Comparison of ENCODE assay signal across 8 cellular contexts in genomic region chr4:110196871-110197420, GRCh38. TPM values are rescaled to one million over a fixed set of nuclear protein-coding genes. Genes with fewer than 3 reads are reported as not detected.
DNase-seq lines count a peak whose midpoint lies in the region; TF ChIP-seq lines count a peak whose summit lies in the region.

No MANE protein-coding gene starts in this region.

- H3K27me3 ChIP-seq in H9 (ENCODE audit: insufficient read depth, low read length) (no peaks in the 10 kb centered on the region), dorsolateral prefrontal cortex (no peaks in the 10 kb centered on the region)

- TF ChIP-seq POLR2A in lower leg skin (IDR thresholded peaks at IDR 0.05), result no peak

- H2BK20ac ChIP-seq in H9 (ENCODE audit: low read depth, low read length, poor library complexity, severe bottlenecking), result no peak overlapping the region

- H3K14ac ChIP-seq in H9 (ENCODE audit: insufficient read depth, low read length), result peak overlapping the region; percentile 82

- no peak overlapping the region for H4K5ac ChIP-seq in H9 (ENCODE audit: insufficient read length, low read depth, low read length)

- peaks cover 33 to 39% of the 10 kb centered on the region in 2 experiments for H3K4me1 Mint-ChIP-seq in H9
- peaks cover 40% of the 10 kb centered on the region for H3K4me1 Mint-ChIP-seq in activated CD4-positive, alpha-beta T cell treated with anti-CD3 and anti-CD28 coated beads, Interleukin-2, amount 10 ng/mL, durations not matched to agents 7 days and 5 days

- H2BK120ac ChIP-seq in H9 (ENCODE audit: low read depth, low read length, poor library complexity, severe bottlenecking), result no peak overlapping the region

- no peak overlapping the region for H3T11ph ChIP-seq in H9 (ENCODE audit: low read length)

- H3K23ac ChIP-seq in H9 (ENCODE audit: insufficient read length, low read depth, low read length), result no peak overlapping the region

- peak overlapping the region; percentile 93 to 94 for H3K4me3 Mint-ChIP-seq in H9
- peak overlapping the region; percentile 99 for H3K4me3 Mint-ChIP-seq in activated CD4-positive, alpha-beta T cell treated with anti-CD3 and anti-CD28 coated beads, Interleukin-2, amount 10 ng/mL, durations not matched to agents 7 days and 5 days

- no peak overlapping the region for H3K4ac ChIP-seq in H9 (ENCODE audit: low read depth, low read length)

- no peak overlapping the region for H2AK5ac ChIP-seq in H9 (ENCODE audit: insufficient read length, low read length)

- H2BK5ac ChIP-seq in H9 (ENCODE audit: insufficient read length, low read length), result no peak overlapping the region

- intact Hi-C loops in dorsolateral prefrontal cortex (cut with DNase I), result loop anchor here (2.0 to 5.0 kb wide), 2 partner anchors 145 to 146 kb away; no protein-coding TSS in a partner anchor
- intact Hi-C loops in lower leg skin (cut with DNase I; ENCODE audit: low total_unique reads), result no loop called here

- DNase-seq in GM12864 (ENCODE audit: low read depth), result no peak
- DNase-seq in H9, result peak; percentile 55
- peak; percentile 16 for DNase-seq in MV-4-11 (lab: John Stamatoyannopoulos, UW)
- peak; percentile 69 for DNase-seq in activated CD4-positive, alpha-beta T cell treated with anti-CD3 and anti-CD28 coated beads, Interleukin-2, amount 10 ng/mL, durations not matched to agents 7 days and 5 days
- peak in 8 of 10 donors; percentile 26 to 70 (median 43) for DNase-seq in dorsolateral prefrontal cortex
- peak; percentile 29 to 92 for DNase-seq in lower leg skin (ENCODE audit: low spot score in 2 of 2)
- peak; percentile 47 to 53 for DNase-seq in stimulated activated CD4-positive, alpha-beta T cell treated with anti-CD3 and anti-CD28 coated beads, Interleukin-4, amount 100 ng/mL, for 48 hours (ENCODE audit: low read depth in 2 of 2)
- no peak for DNase-seq in SHP77 treated with DMSO at 0.1 percent for 48 hours (lab: John Stamatoyannopoulos, UW)

- H3K27me3 Mint-ChIP-seq in H9 (ENCODE audit: low read depth), result no peaks in the 10 kb centered on the region
- H3K27me3 Mint-ChIP-seq in activated CD4-positive, alpha-beta T cell treated with anti-CD3 and anti-CD28 coated beads, Interleukin-2, amount 10 ng/mL, durations not matched to agents 7 days and 5 days, result no peaks in the 10 kb centered on the region

- CTCF ChIA-PET in activated CD4-positive, alpha-beta T cell treated with anti-CD3 and anti-CD28 coated beads, Interleukin-2, amount 10 ng/mL, durations not matched to agents 7 days and 5 days (lab: Charles Lee), result interaction anchor here (0.8 to 1.8 kb wide), 2 partner anchors 8 to 12 kb away, joined by 3 to 5 read pairs; no protein-coding TSS in a partner anchor

- H2BK15ac ChIP-seq in H9 (ENCODE audit: low read depth, low read length), result no peak overlapping the region

- peaks cover 4 to 12% (median 9%) of the 10 kb centered on the region in 3 experiments for H3K36me3 Mint-ChIP-seq in H9 (ENCODE audit: insufficient read depth in 1 of 3, low read depth in 3 of 3)
- H3K36me3 Mint-ChIP-seq in activated CD4-positive, alpha-beta T cell treated with anti-CD3 and anti-CD28 coated beads, Interleukin-2, amount 10 ng/mL, durations not matched to agents 7 days and 5 days (ENCODE audit: low read depth), result peaks cover 3% of the 10 kb centered on the region

- H2AFZ ChIP-seq in H9 (ENCODE audit: low read length), result no peak overlapping the region

- peak overlapping the region; percentile 64 for H3K4me3 ChIP-seq in GM12864 (ENCODE audit: low read depth, low read length)
- peak overlapping the region; percentile 62 to 97 (median 89) for H3K4me3 ChIP-seq in dorsolateral prefrontal cortex
- peak overlapping the region; percentile 79 for H3K4me3 ChIP-seq in lower leg skin (ENCODE audit: low read depth, poor library complexity, severe bottlenecking)

- H4K91ac ChIP-seq in H9 (ENCODE audit: insufficient read length, low read depth, low read length), result no peak overlapping the region

- H3K79me2 ChIP-seq in H9 (ENCODE audit: insufficient read depth, low read length), result peaks cover 6% of the 10 kb centered on the region; the same call in 1 of the 2 replicates

- H3K9me3 Mint-ChIP-seq in H9, result no peaks in the 10 kb centered on the region
- no peaks in the 10 kb centered on the region for H3K9me3 Mint-ChIP-seq in activated CD4-positive, alpha-beta T cell treated with anti-CD3 and anti-CD28 coated beads, Interleukin-2, amount 10 ng/mL, durations not matched to agents 7 days and 5 days

- H3K4me1 ChIP-seq in H9 (ENCODE audit: insufficient read depth, low read length), result peaks cover 3% of the 10 kb centered on the region; the same call in 1 of the 2 replicates

- H4K8ac ChIP-seq in H9 (replicated peaks; ENCODE audit: insufficient read length, low read depth, low read length), result no peak overlapping the region

- H3K27ac ChIP-seq in H9 (ENCODE audit: insufficient read length, low read depth, low read length), result peak overlapping the region; percentile 7
- peak overlapping the region; percentile 68 to 97 (median 91) for H3K27ac ChIP-seq in dorsolateral prefrontal cortex

- no peak overlapping the region for H3K18ac ChIP-seq in H9 (ENCODE audit: insufficient read length, low read depth, low read length)

- no peaks in the 10 kb centered on the region for H4K20me1 ChIP-seq in H9 (ENCODE audit: control insufficient read depth, insufficient read depth, insufficient read length)

- peaks cover 18% of the 10 kb centered on the region for H3K23me2 ChIP-seq in H9 (ENCODE audit: insufficient read length, low read depth, low read length, poor library complexity, severe bottlenecking)

- peak overlapping the region; percentile 92 for H3K9ac ChIP-seq in H9 (ENCODE audit: extremely low read depth, insufficient read length, low read length)

- TF ChIP-seq CTCF in GM12864 (IDR thresholded peaks at IDR 0.05; ENCODE audit: low read depth, low read length, missing control alignments) (no peak), H9 (conservative IDR thresholded peaks at IDR 0.05) (no peak), dorsolateral prefrontal cortex (IDR thresholded peaks at IDR 0.05 in 54 of 56, conservative IDR thresholded peaks at IDR 0.05 in 2 of 56; ENCODE audit: low read depth in 1 of 56, partially characterized antibody in 56 of 56) (peak in 2 of 56 donors; percentile 6 to 30), lower leg skin (IDR thresholded peaks at IDR 0.05) (no peak)

- WGBS in H9 (ENCODE audit: extremely low coverage, insufficient read length, low lambda C conversion rate), result no CpG with 5 or more reads among the region's 44 CpGs
- 0 to 1% methylated on average over 13 to 43 of the region's 44 CpGs for WGBS in lower leg skin, 2 donors

- H3K9me3 ChIP-seq in H9 (ENCODE audit: control insufficient read depth, low read depth, low read length), result no peaks in the 10 kb centered on the region

- peak overlapping the region; percentile 81 to 99 (median 98); a peak in 6 of 7 replicates for H3K27ac Mint-ChIP-seq in H9
- H3K27ac Mint-ChIP-seq in activated CD4-positive, alpha-beta T cell treated with anti-CD3 and anti-CD28 coated beads, Interleukin-2, amount 10 ng/mL, durations not matched to agents 7 days and 5 days, result peak overlapping the region; percentile 97

- no peak overlapping the region for H3K56ac ChIP-seq in H9 (ENCODE audit: insufficient read length, low read depth, low read length)

- H2BK12ac ChIP-seq in H9 (ENCODE audit: insufficient read length, low read depth, low read length), result no peak overlapping the region

- POLR2A ChIA-PET in activated CD4-positive, alpha-beta T cell treated with anti-CD3 and anti-CD28 coated beads, Interleukin-2, amount 10 ng/mL, durations not matched to agents 7 days and 5 days (lab: Charles Lee), result interaction anchor here (0.9 to 1.0 kb wide), 2 partner anchors 34 to 108 kb away, joined by 5 to 6 read pairs; no protein-coding TSS in a partner anchor

- peak overlapping the region; percentile 88 for H3K4me2 ChIP-seq in H9 (ENCODE audit: insufficient read depth, insufficient read length, low read length)

- no peaks in the 10 kb centered on the region for H3K79me1 ChIP-seq in H9 (ENCODE audit: insufficient read depth, low read depth, low read length, poor library complexity, severe bottlenecking)

RNA-seq across cellular contexts. Expression of gene ELOVL6, which starts 1.5 kb away (rescaled TPM):
- 62.6 and 64.6 TPM in 2 replicates for total RNA-seq in H9 (2021)
- total RNA-seq in activated CD4-positive, alpha-beta T cell treated with anti-CD3 and anti-CD28 coated beads, Interleukin-2, amount 10 ng/mL, durations not matched to agents 7 days and 5 days, result 10 to 100 TPM; 14.7 to 16.0 TPM
- total RNA-seq in dorsolateral prefrontal cortex, result 10 to 100 TPM; 16.7 to 42.3 (median 28.2) TPM
- total RNA-seq in lower leg skin, result 10 to 100 TPM; 15.9 to 32.2 (median 20.4) TPM

Comparison
In these comparisons a context has a peak if more than half of its experiments do, and no peak if none do; other contexts are left out.
1. DNase-seq: peak in H9 (single experiment), MV-4-11 (single experiment), activated CD4-positive, alpha-beta T cell treated with anti-CD3 and anti-CD28 coated beads, Interleukin-2, amount 10 ng/mL, durations not matched to agents 7 days and 5 days (single experiment), dorsolateral prefrontal cortex (8 of 10), lower leg skin (2 of 2) and stimulated activated CD4-positive, alpha-beta T cell treated with anti-CD3 and anti-CD28 coated beads, Interleukin-4, amount 100 ng/mL, for 48 hours (2 of 2); none in GM12864 (single experiment) and SHP77 treated with DMSO at 0.1 percent for 48 hours (single experiment).
2. Peak in every context shown above with its lines, with median percentiles within 50 percentile points of each other: H3K4me3 ChIP-seq.